ENCODE assay signal across 1 cellular context in the genomic region with DNA sequence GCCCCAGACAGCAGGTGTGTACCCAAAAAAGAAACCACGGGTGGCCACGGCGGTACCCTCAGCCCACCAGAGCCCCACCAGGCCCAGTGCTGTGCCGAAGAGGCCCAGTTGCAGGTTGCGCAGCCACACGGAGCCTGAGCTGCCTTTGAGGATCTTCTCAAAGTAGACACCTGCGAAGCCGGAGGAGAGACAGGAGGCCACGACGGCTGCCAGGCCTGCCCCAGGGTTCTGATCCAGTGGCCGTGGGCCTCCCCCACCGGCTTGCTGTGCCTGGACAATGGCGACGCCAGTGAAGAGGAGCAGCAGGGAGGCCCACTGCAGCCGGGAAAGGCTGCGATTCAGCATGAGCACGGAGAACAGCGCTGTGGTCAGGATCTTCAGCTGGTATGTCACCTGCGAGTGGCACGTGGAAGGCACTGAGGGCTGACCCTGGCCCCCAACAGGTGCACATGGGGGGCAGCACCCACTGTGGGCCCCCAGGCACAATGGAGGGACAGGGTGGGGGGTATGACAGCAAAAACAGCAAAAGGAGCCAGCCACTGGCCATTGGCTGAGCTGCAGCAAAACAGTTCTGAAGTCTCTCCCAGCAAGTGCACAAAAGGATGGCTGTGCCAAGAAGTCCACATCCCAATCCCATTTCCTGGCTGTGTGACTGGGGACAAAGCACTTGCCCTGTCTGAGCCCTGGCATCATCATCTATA.
TF ChIP-seq lines count a peak whose summit lies in the region.

No MANE protein-coding gene starts in this region.

TF ChIP-seq in HepG2, 621 proteins besides CTCF, POLR2A, EP300 and RAD21:
- no peak for TF ChIP-seq HNRNPUL1 (IDR thresholded peaks at IDR 0.05; ENCODE audit: low read depth, low read length)
- TF ChIP-seq RBFOX2 (IDR thresholded peaks at IDR 0.05; ENCODE audit: low read depth, low read length), result peak; percentile 27; the same call in 1 of the 2 replicates
- TF ChIP-seq ZNF318 (CRISPR knock-in tag; IDR thresholded peaks at IDR 0.05), result no peak
- no peak for TF ChIP-seq NAIF1 (CRISPR knock-in tag; IDR thresholded peaks at IDR 0.05; ENCODE audit: borderline replicate concordance)
- no peak for TF ChIP-seq HNRNPK (IDR thresholded peaks at IDR 0.05; ENCODE audit: low read depth, low read length, poor library complexity, severe bottlenecking)
- no peak for TF ChIP-seq E2F1 (CRISPR knock-in tag; IDR thresholded peaks at IDR 0.05)
- TF ChIP-seq, protein P1, sequence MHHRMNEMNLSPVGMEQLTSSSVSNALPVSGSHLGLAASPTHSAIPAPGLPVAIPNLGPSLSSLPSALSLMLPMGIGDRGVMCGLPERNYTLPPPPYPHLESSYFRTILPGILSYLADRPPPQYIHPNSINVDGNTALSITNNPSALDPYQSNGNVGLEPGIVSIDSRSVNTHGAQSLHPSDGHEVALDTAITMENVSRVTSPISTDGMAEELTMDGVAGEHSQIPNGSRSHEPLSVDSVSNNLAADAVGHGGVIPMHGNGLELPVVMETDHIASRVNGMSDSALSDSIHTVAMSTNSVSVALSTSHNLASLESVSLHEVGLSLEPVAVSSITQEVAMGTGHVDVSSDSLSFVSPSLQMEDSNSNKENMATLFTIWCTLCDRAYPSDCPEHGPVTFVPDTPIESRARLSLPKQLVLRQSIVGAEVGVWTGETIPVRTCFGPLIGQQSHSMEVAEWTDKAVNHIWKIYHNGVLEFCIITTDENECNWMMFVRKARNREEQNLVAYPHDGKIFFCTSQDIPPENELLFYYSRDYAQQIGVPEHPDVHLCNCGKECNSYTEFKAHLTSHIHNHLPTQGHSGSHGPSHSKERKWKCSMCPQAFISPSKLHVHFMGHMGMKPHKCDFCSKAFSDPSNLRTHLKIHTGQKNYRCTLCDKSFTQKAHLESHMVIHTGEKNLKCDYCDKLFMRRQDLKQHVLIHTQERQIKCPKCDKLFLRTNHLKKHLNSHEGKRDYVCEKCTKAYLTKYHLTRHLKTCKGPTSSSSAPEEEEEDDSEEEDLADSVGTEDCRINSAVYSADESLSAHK (CRISPR knock-in tag; IDR thresholded peaks at IDR 0.05; ENCODE audit: borderline replicate concordance), result no peak
